In the genomic region with DNA sequence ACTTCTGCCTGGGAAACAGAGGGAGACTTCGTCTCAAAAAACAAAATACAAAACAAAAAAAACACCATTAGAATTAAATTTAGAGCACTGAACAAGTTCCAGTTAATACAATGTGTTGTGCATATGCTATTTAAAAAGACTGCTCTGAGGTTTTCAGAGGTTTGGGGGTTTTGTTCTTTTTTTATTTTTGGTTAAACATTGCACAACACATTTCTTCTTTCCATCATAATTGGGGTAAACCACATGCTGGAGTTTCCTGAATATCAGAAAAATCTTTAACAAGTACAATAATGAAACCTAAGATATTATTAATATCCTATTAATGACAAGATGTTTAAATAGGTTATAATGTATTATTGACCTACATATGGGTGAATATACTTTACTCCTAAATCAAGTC, we compare ENCODE assay signal across 21 cellular contexts. TPM values are rescaled to one million over a fixed set of nuclear protein-coding genes. Genes with fewer than 3 reads are reported as not detected.
"Had no signal": no experiment of that assay in that cellular context is flagged by ENCODE, and none has a peak within 500 bp of the region (broad histone marks: within the 10 kb centered on the region; RNA-seq: fewer than 3 reads in every experiment).

No MANE protein-coding gene starts in this region.

- H3K27ac ChIP-seq: body of pancreas, esophagus muscularis mucosa, tibial nerve, uterus had no signal

- H3K4me1 ChIP-seq: body of pancreas, esophagus muscularis mucosa, tibial nerve, uterus had no signal

- H3K36me3 ChIP-seq: esophagus muscularis mucosa, tibial nerve, uterus had no signal

- H3K4me3 ChIP-seq: body of pancreas, esophagus muscularis mucosa, tibial nerve, uterus had no signal

- ATAC-seq: activated CD8-positive, alpha-beta T cell treated with anti-CD3 and anti-CD28 coated beads, Interleukin-2, amount 10 ng/mL, durations not matched to agents 7 days and 5 days; body of pancreas; left ventricle myocardium superior had no signal

- H3K27me3 ChIP-seq: body of pancreas, tibial nerve, uterus had no signal

- DNase-seq: activated CD4-positive, alpha-beta T cell treated with anti-CD3 and anti-CD28 coated beads, Interleukin-2, amount 10 ng/mL, durations not matched to agents 24 days and 14 days; activated CD4-positive, CD25-positive, alpha-beta regulatory T cell; activated CD8-positive, alpha-beta T cell treated with anti-CD3 and anti-CD28 coated beads, Interleukin-2, amount 10 ng/mL, durations not matched to agents 7 days and 5 days; activated naive CD4-positive, alpha-beta T cell treated with anti-CD3 and anti-CD28 coated beads for 36 hours; activated T-cell treated with anti-CD3 and anti-CD28 coated beads, Interleukin-2, amount 50 U/mL, for 24 hours; body of pancreas; dermis blood vessel endothelial cell; effector memory CD4-positive, alpha-beta T cell; left ventricle myocardium superior; nephron progenitor cell; nucleus accumbens; posterior cingulate gyrus; retina; stimulated activated CD4-positive, alpha-beta T cell treated with anti-CD3 and anti-CD28 coated beads, Interleukin-12 subunit alpha, Interleukin-12 subunit beta, amount 100 ng/mL, for 4 hours; stimulated activated CD4-positive, alpha-beta T cell treated with anti-CD3 and anti-CD28 coated beads, Interleukin-1b, Interleukin-23, amount 100 ng/mL, for 48 hours; stimulated activated CD8-positive, alpha-beta memory T cell treated with anti-CD3 and anti-CD28 coated beads, Interleukin-4, amount 100 ng/mL, for 48 hours; stimulated activated naive CD4-positive, alpha-beta T cell treated with Interleukin-2 at 50 U/mL for 16 hours; substantia nigra; uterus had no signal

- H3K9me3 ChIP-seq: body of pancreas, esophagus muscularis mucosa, tibial nerve, uterus had no signal

RNA-seq across cellular contexts. Expression of gene IGF2BP3, which starts 26.3 kb away (rescaled TPM):
- total RNA-seq: left ventricle myocardium superior had no signal
